ENCODE assay signal across 9 cellular contexts in the genomic region with DNA sequence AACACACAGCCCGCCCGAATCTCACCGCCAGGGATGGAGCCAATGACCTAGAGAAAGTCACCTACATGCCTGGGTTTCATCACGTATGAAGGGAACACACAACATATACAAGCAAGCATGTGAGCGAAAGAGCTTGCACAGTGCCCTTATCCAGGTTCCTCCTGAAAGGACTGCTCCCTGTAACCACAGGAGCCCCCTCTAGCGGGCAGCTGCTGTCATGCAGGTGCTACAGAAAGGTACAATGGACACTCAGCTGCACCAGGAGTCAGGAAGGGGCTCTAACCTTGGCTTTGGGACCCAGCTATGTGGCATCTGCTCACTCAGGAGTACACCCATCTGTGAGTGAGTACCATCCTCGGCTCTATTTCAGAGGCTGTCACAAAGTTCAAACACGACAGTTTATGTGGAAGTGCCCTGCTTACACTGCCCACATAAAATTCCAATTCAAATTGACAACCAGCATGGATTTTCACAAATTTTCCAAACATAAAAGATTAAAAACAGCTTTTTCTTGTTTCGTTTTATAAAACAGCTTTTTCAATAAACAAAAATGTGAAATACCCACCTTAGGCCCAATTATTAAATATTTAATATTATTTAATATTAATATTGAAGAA. TPM values are rescaled to one million over a fixed set of nuclear protein-coding genes. Genes with fewer than 3 reads are reported as not detected.
DNase-seq lines count a peak whose midpoint lies in the region; ATAC-seq and TF ChIP-seq lines count a peak whose summit lies in the region.
"Had no signal": no experiment of that assay in that cellular context is flagged by ENCODE, and none has a peak within 500 bp of the region (broad histone marks: within the 10 kb centered on the region; RNA-seq: fewer than 3 reads in every experiment).

No MANE protein-coding gene starts in this region.

- H2BK5ac ChIP-seq in trophoblast cell (ENCODE audit: low read depth, low read length, poor library complexity): no peak overlapping the region

- H3K4me3 ChIP-seq in CD4-positive, alpha-beta memory T cell (ENCODE audit: low read length in 2 of 2): no peak overlapping the region
- no peak overlapping the region for H3K4me3 ChIP-seq in PC-3 (ENCODE audit: low read length)
- no peak overlapping the region for H3K4me3 ChIP-seq in fibroblast of villous mesenchyme (ENCODE audit: low read depth, low read length)
- H3K4me3 ChIP-seq in trophoblast cell (ENCODE audit: low read depth, low read length): no peak overlapping the region
- no peak overlapping the region for H3K4me3 ChIP-seq in uterus

- H3F3A ChIP-seq in PC-3 (ENCODE audit: low read length, unreplicated experiment): no peaks in the 10 kb centered on the region

- intact Hi-C loops in CD4-positive, alpha-beta memory T cell (cut with micrococcal nuclease): loop anchor here (5.0 to 10.0 kb wide), 2 partner anchors 617 to 754 kb away; partner anchors contain the start of gene HDAC4
- intact Hi-C loops in PC-3 (cut with micrococcal nuclease): no loop called here
- intact Hi-C loops in uterus (cut with DNase I; ENCODE audit: low total_unique reads): no loop called here

- H4K8ac ChIP-seq in trophoblast cell (ENCODE audit: low read depth, low read length): no peak overlapping the region

- peaks cover 0 to 2% of the 10 kb centered on the region in 2 donors for H3K27me3 Mint-ChIP-seq in CD4-positive, alpha-beta memory T cell
- H3K27me3 Mint-ChIP-seq in activated T-cell treated with anti-CD3 and anti-CD28 coated beads, Interleukin-2, amount 50 U/mL, for 72 hours (ENCODE audit: low read depth): no peaks in the 10 kb centered on the region
- H3K27me3 Mint-ChIP-seq in stimulated activated memory B cell treated with anti-CD40 and anti-IgM and Interleukin-4, amounts not matched to agents 10 μg/mL and 1 μg/mL and 100 μg/mL, for 72 hours: no peaks in the 10 kb centered on the region

- DNase-seq in CD4-positive, alpha-beta memory T cell: peak; percentile 42 to 73 (median 51)
- DNase-seq in PC-3 (peak; percentile 76), fibroblast of villous mesenchyme (ENCODE audit: low read depth) (peak; percentile 53), trophoblast cell (peak; percentile 63 to 79), uterus (peak; percentile 35 to 37)
- peak; percentile 65 to 74 for DNase-seq in activated T-cell treated with anti-CD3 and anti-CD28 coated beads, Interleukin-2, amount 50 U/mL, for 72 hours

- peaks cover 15 to 34% (median 20%) of the 10 kb centered on the region in 4 donors for H3K4me1 Mint-ChIP-seq in CD4-positive, alpha-beta memory T cell
- peaks cover 30% of the 10 kb centered on the region for H3K4me1 Mint-ChIP-seq in activated T-cell treated with anti-CD3 and anti-CD28 coated beads, Interleukin-2, amount 50 U/mL, for 72 hours (ENCODE audit: low read depth)
- peaks cover 28% of the 10 kb centered on the region for H3K4me1 Mint-ChIP-seq in stimulated activated memory B cell treated with anti-CD40 and anti-IgM and Interleukin-4, amounts not matched to agents 10 μg/mL and 1 μg/mL and 100 μg/mL, for 72 hours

- H3K27ac ChIP-seq in CD4-positive, alpha-beta memory T cell (ENCODE audit: low read depth, low read length): no peak overlapping the region
- H3K27ac ChIP-seq in PC-3 (ENCODE audit: low read length): no peak overlapping the region
- no peak overlapping the region for H3K27ac ChIP-seq in trophoblast cell (ENCODE audit: low read depth, low read length)
- no peak overlapping the region for H3K27ac ChIP-seq in uterus

- H3K18ac ChIP-seq in trophoblast cell (ENCODE audit: low read length): no peak overlapping the region

- H3K9me3 ChIP-seq in CD4-positive, alpha-beta memory T cell (ENCODE audit: control insufficient read depth in 1 of 2, low read length in 2 of 2): no peaks in the 10 kb centered on the region
- H3K9me3 ChIP-seq in PC-3 (ENCODE audit: low read length) (no peaks in the 10 kb centered on the region), trophoblast cell (ENCODE audit: insufficient read depth, low read depth, low read length) (no peaks in the 10 kb centered on the region), uterus (no peaks in the 10 kb centered on the region)

- no peak overlapping the region for H2BK120ac ChIP-seq in trophoblast cell (ENCODE audit: insufficient read depth, low read length, poor library complexity)

- H3K27ac Mint-ChIP-seq in CD4-positive, alpha-beta memory T cell: peak overlapping the region in 2 of 7 donors; percentile 41 to 65
- H3K27ac Mint-ChIP-seq in activated T-cell treated with anti-CD3 and anti-CD28 coated beads, Interleukin-2, amount 50 U/mL, for 72 hours: no peak overlapping the region
- no peak overlapping the region for H3K27ac Mint-ChIP-seq in stimulated activated memory B cell treated with anti-CD40 and anti-IgM and Interleukin-4, amounts not matched to agents 10 μg/mL and 1 μg/mL and 100 μg/mL, for 72 hours

- POLR2A ChIA-PET in CD4-positive, alpha-beta memory T cell (lab: Charles Lee; ENCODE audit: partially characterized antibody): no interaction called here
- POLR2A ChIA-PET in PC-3 (lab: Charles Lee; ENCODE audit: unreplicated experiment): no interaction called here

- no peak overlapping the region for H4K91ac ChIP-seq in trophoblast cell (ENCODE audit: low read depth, low read length)

- no peak overlapping the region for H3K4ac ChIP-seq in trophoblast cell (ENCODE audit: low read depth, low read length)

- no peak overlapping the region for H2BK12ac ChIP-seq in trophoblast cell (ENCODE audit: low read length)

- H3K4me2 ChIP-seq in PC-3 (ENCODE audit: low read length) (no peak overlapping the region), trophoblast cell (ENCODE audit: low read length) (no peak overlapping the region)

- H3K9ac ChIP-seq in PC-3 (ENCODE audit: low read length): no peak overlapping the region
- H3K9ac ChIP-seq in trophoblast cell (ENCODE audit: low read length): no peak overlapping the region

- peaks cover 28% of the 10 kb centered on the region for H4K20me1 ChIP-seq in PC-3 (ENCODE audit: low read length)

- no peaks in the 10 kb centered on the region for H3K9me2 ChIP-seq in PC-3 (replicated peaks; ENCODE audit: low read length)

- peak; percentile 84 for TF ChIP-seq CTCF in PC-3 (conservative IDR thresholded peaks at IDR 0.05; ENCODE audit: low read depth, low read length)
- TF ChIP-seq CTCF in fibroblast of villous mesenchyme (IDR thresholded peaks at IDR 0.05; ENCODE audit: insufficient read depth, low read depth, low read length): peak; percentile 95
- TF ChIP-seq CTCF in uterus (IDR thresholded peaks at IDR 0.05): peak; percentile 28 to 43 (median 41)

- H4K12ac ChIP-seq in trophoblast cell (ENCODE audit: low read depth, low read length): no peak overlapping the region

- H3K14ac ChIP-seq in trophoblast cell (ENCODE audit: low read length): no peak overlapping the region

- peaks cover 4% of the 10 kb centered on the region for H3K79me1 ChIP-seq in trophoblast cell (ENCODE audit: low read length)

- H3K36me3 Mint-ChIP-seq in CD4-positive, alpha-beta memory T cell: peaks cover 37 to 60% of the 10 kb centered on the region in 2 donors
- H3K36me3 Mint-ChIP-seq in activated T-cell treated with anti-CD3 and anti-CD28 coated beads, Interleukin-2, amount 50 U/mL, for 72 hours (ENCODE audit: insufficient read depth in 2 of 2): peaks cover 13 to 32% of the 10 kb centered on the region in 2 donors
- H3K36me3 Mint-ChIP-seq in stimulated activated memory B cell treated with anti-CD40 and anti-IgM and Interleukin-4, amounts not matched to agents 10 μg/mL and 1 μg/mL and 100 μg/mL, for 72 hours: peaks cover 38% of the 10 kb centered on the region

- CTCF ChIA-PET in CD4-positive, alpha-beta memory T cell (lab: Charles Lee; ENCODE audit: partially characterized antibody): interaction anchor here (0.7 to 2.9 kb wide), 9 partner anchors 9 to 754 kb away, joined by 3 to 8 read pairs (median 3); partner anchors contain the start of gene OTOS
- CTCF ChIA-PET in PC-3 (lab: Charles Lee): no interaction called here

- no peak overlapping the region for H3K4me3 Mint-ChIP-seq in CD4-positive, alpha-beta memory T cell
- H3K4me3 Mint-ChIP-seq in activated T-cell treated with anti-CD3 and anti-CD28 coated beads, Interleukin-2, amount 50 U/mL, for 72 hours: no peak overlapping the region
- no peak overlapping the region for H3K4me3 Mint-ChIP-seq in stimulated activated memory B cell treated with anti-CD40 and anti-IgM and Interleukin-4, amounts not matched to agents 10 μg/mL and 1 μg/mL and 100 μg/mL, for 72 hours

- H3K27me3 ChIP-seq in CD4-positive, alpha-beta memory T cell (ENCODE audit: insufficient read depth, low read length): no peaks in the 10 kb centered on the region
- H3K27me3 ChIP-seq in PC-3 (ENCODE audit: low read length) (no peaks in the 10 kb centered on the region), trophoblast cell (ENCODE audit: insufficient read depth, low read length) (no peaks in the 10 kb centered on the region), uterus (no peaks in the 10 kb centered on the region)

- peaks cover 49% of the 10 kb centered on the region for H3K36me3 ChIP-seq in CD4-positive, alpha-beta memory T cell (ENCODE audit: insufficient read depth, low read length)
- peaks cover 30% of the 10 kb centered on the region for H3K36me3 ChIP-seq in PC-3 (ENCODE audit: low read depth, low read length)
- peaks cover 37 to 39% of the 10 kb centered on the region in 2 experiments for H3K36me3 ChIP-seq in trophoblast cell (ENCODE audit: control insufficient read depth in 1 of 2, insufficient read depth in 2 of 2, low read length in 2 of 2)
- no peaks in the 10 kb centered on the region for H3K36me3 ChIP-seq in uterus

- no TSS peak for BruUV-seq in PC-3 (replicated peaks; lab: Mats Ljungman, UMichigan)

- peak; percentile 32 for ATAC-seq in HG02759 (IDR thresholded peaks at IDR 0.05; ENCODE audit: unreplicated experiment)
- peak; percentile 45 for ATAC-seq in PC-3
- no peak for ATAC-seq in activated T-cell treated with anti-CD3 and anti-CD28 coated beads, Interleukin-2, amount 50 U/mL, for 72 hours (replicated peaks in 1 of 2)
- no peak for ATAC-seq in stimulated activated memory B cell treated with anti-CD40 and anti-IgM and Interleukin-4, amounts not matched to agents 10 μg/mL and 1 μg/mL and 100 μg/mL, for 72 hours

- TF ChIP-seq POLR2A in uterus (IDR thresholded peaks at IDR 0.05): no peak

- no peak overlapping the region for H3K23ac ChIP-seq in trophoblast cell (ENCODE audit: low read length)

- H3K9me3 Mint-ChIP-seq in CD4-positive, alpha-beta memory T cell: peaks cover 0 to 2% (median 0%) of the 10 kb centered on the region in 8 donors
- no peaks in the 10 kb centered on the region for H3K9me3 Mint-ChIP-seq in activated T-cell treated with anti-CD3 and anti-CD28 coated beads, Interleukin-2, amount 50 U/mL, for 72 hours
- H3K9me3 Mint-ChIP-seq in stimulated activated memory B cell treated with anti-CD40 and anti-IgM and Interleukin-4, amounts not matched to agents 10 μg/mL and 1 μg/mL and 100 μg/mL, for 72 hours: no peaks in the 10 kb centered on the region

- H2AFZ ChIP-seq in PC-3 (ENCODE audit: low read length) (no peak overlapping the region), trophoblast cell (ENCODE audit: insufficient read depth, low read length, poor library complexity) (no peak overlapping the region)

- H2AK5ac ChIP-seq in trophoblast cell (ENCODE audit: low read length): no peak overlapping the region

- peaks cover 20% of the 10 kb centered on the region for H3K4me1 ChIP-seq in CD4-positive, alpha-beta memory T cell (ENCODE audit: insufficient read depth, low read length)
- H3K4me1 ChIP-seq in PC-3 (ENCODE audit: insufficient read depth, low read length) (peaks cover 17% of the 10 kb centered on the region; the same call in 1 of the 2 replicates), trophoblast cell (ENCODE audit: control insufficient read depth in 1 of 2, insufficient read depth in 2 of 2, low read length in 2 of 2) (no peaks in the 10 kb centered on the region), uterus (peaks cover 0 to 10% of the 10 kb centered on the region in 2 donors)

- H3K79me2 ChIP-seq in PC-3 (ENCODE audit: low read length) (peaks cover 45% of the 10 kb centered on the region), trophoblast cell (ENCODE audit: control insufficient read depth, insufficient read depth, low read length, poor library complexity) (peaks cover 7% of the 10 kb centered on the region)

- WGBS in trophoblast cell (ENCODE audit: extremely low coverage, insufficient coverage, insufficient read length): no CpG with 5 or more reads among the region's 9 CpGs

RNA-seq across cellular contexts. Expression of gene NDUFA10, which starts 3.5 kb away (rescaled TPM):
- 10 to 100 TPM; 86.0 to 99.4 TPM for total RNA-seq in CD4-positive, alpha-beta memory T cell
- polyA plus RNA-seq in CD4-positive, alpha-beta memory T cell: 100 to 1,000 TPM; 129 to 150 TPM
- total RNA-seq in PC-3 (2014; rRNA removed) (148 and 251 TPM in 2 replicates), fibroblast of villous mesenchyme (61.3 and 64.1 TPM in 2 replicates), uterus (10 to 100 TPM; 21.8 to 92.5 (median 55.6) TPM)
- 100 to 1,000 TPM; 112 to 116 TPM for total RNA-seq in activated T-cell treated with anti-CD3 and anti-CD28 coated beads, Interleukin-2, amount 50 U/mL, for 72 hours
- 79.6 and 81.1 TPM in 2 replicates for polyA plus RNA-seq in trophoblast cell (2013)

RNA-seq across cellular contexts. Expression of gene OR6B2, which starts 8.6 kb away (rescaled TPM):
- total RNA-seq in CD4-positive, alpha-beta memory T cell: not detected
- polyA plus RNA-seq in CD4-positive, alpha-beta memory T cell: not detected
- not detected in 2 replicates for total RNA-seq in PC-3 (2014; rRNA removed)
- not detected for total RNA-seq in activated T-cell treated with anti-CD3 and anti-CD28 coated beads, Interleukin-2, amount 50 U/mL, for 72 hours
- total RNA-seq in fibroblast of villous mesenchyme: not detected in 2 replicates
- polyA plus RNA-seq in trophoblast cell (2013): not detected in 2 replicates
- not detected for total RNA-seq in uterus
- polyA plus RNA-seq: thymus had no signal

RNA-seq across cellular contexts. Expression of gene OR6B3, which starts 31.7 kb away (rescaled TPM):
- total RNA-seq in CD4-positive, alpha-beta memory T cell: not detected
- not detected for polyA plus RNA-seq in CD4-positive, alpha-beta memory T cell
- total RNA-seq in PC-3 (2014; rRNA removed) (not detected in 2 replicates), fibroblast of villous mesenchyme (not detected in 2 replicates), uterus (not detected)
- total RNA-seq in activated T-cell treated with anti-CD3 and anti-CD28 coated beads, Interleukin-2, amount 50 U/mL, for 72 hours: not detected
- polyA plus RNA-seq in trophoblast cell (2013): not detected in 2 replicates
- polyA plus RNA-seq: thymus had no signal

Comparison
In these comparisons a context has a peak if more than half of its experiments do, and no peak if none do; other contexts are left out.
1. ATAC-seq: peak in HG02759 (single experiment) and PC-3 (single experiment); none in activated T-cell treated with anti-CD3 and anti-CD28 coated beads, Interleukin-2, amount 50 U/mL, for 72 hours (0 of 2) and stimulated activated memory B cell treated with anti-CD40 and anti-IgM and Interleukin-4, amounts not matched to agents 10 μg/mL and 1 μg/mL and 100 μg/mL, for 72 hours (single experiment).
2. CTCF ChIP-seq: peak in every context shown above with its lines; median percentile 95 in fibroblast of villous mesenchyme; 84 in PC-3; 41 in uterus.
3. Peak in every context shown above with its lines, with median percentiles within 50 percentile points of each other: DNase-seq.